ENCODE assay signal across 10 cellular contexts in the genomic region with DNA sequence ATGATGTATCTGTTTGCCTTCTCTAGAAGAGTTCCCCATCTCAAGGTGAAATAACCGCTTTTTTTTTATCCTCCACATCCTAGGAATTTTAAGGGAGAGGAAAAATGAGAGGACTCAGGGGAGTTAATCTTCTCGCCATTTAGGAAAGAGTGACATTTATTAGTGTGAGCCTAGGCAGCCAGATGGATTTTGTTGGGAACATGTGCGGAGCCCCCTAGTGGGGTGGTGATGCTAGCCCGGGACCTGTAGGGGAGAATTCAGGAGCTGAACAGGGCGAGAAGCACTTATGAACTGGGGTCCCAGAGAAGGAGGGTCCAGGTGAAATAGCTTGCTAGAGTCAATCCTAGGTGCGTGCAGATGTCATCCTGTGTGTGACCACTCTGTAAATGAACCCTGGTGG. TPM values are rescaled to one million over a fixed set of nuclear protein-coding genes. Genes with fewer than 3 reads are reported as not detected.
DNase-seq lines count a peak whose midpoint lies in the region; ATAC-seq and TF ChIP-seq lines count a peak whose summit lies in the region.
"Had no signal": no experiment of that assay in that cellular context is flagged by ENCODE, and none has a peak within 500 bp of the region (broad histone marks: within the 10 kb centered on the region; RNA-seq: fewer than 3 reads in every experiment).

No MANE protein-coding gene starts in this region.

- no peak overlapping the region for H3K4me3 Mint-ChIP-seq in stimulated activated effector memory CD8-positive, alpha-beta T cell treated with anti-CD3 and anti-CD28 coated beads, Interleukin-12 subunit alpha, Interleukin-12 subunit beta, amount 100 ng/mL, for 72 hours

- H3K4me3 ChIP-seq in left ventricle myocardium inferior (no peak overlapping the region), stomach (no peak overlapping the region)

- DNase-seq in left ventricle myocardium inferior (no peak), left cardiac atrium (no peak), NCI-H2171 treated with DMSO at 0.1 percent for 48 hours (lab: John Stamatoyannopoulos, UW) (peak; percentile 68), epidermal melanocyte (ENCODE audit: insufficient read length, low spot score) (peak; percentile 13), stomach (no peak)
- no peak for DNase-seq in stimulated activated effector memory CD8-positive, alpha-beta T cell treated with anti-CD3 and anti-CD28 coated beads, Interleukin-12 subunit alpha, Interleukin-12 subunit beta, amount 100 ng/mL, for 72 hours (ENCODE audit: low spot score in 2 of 2)
- DNase-seq: activated gamma-delta T cell treated with Interleukin-2 at 50 U/mL for 16 hours, mesendoderm had no signal

- H3K27ac ChIP-seq in left ventricle myocardium inferior (replicated peaks) (no peak overlapping the region), stomach (no peak overlapping the region)

- TF ChIP-seq CTCF in left ventricle myocardium inferior (IDR thresholded peaks at IDR 0.05; ENCODE audit: borderline replicate concordance) (peak; percentile 51), stomach (IDR thresholded peaks at IDR 0.05) (no peak)

- no peak for TF ChIP-seq EP300 in stomach (IDR thresholded peaks at IDR 0.05)

- no peak for ATAC-seq in left cardiac atrium
- ATAC-seq in stimulated activated effector memory CD8-positive, alpha-beta T cell treated with anti-CD3 and anti-CD28 coated beads, Interleukin-12 subunit alpha, Interleukin-12 subunit beta, amount 100 ng/mL, for 72 hours: no peak
- ATAC-seq in GM18511 (IDR thresholded peaks at IDR 0.05; ENCODE audit: unreplicated experiment): no peak
- no peak for ATAC-seq in HG03439 (IDR thresholded peaks at IDR 0.05; ENCODE audit: unreplicated experiment)

- H3K9me3 ChIP-seq in left ventricle myocardium inferior (replicated peaks) (no peaks in the 10 kb centered on the region), stomach (no peaks in the 10 kb centered on the region)

- WGBS in stomach, 5 donors: 83 to 91% (median 90%) methylated on average over 6 of the region's 6 CpGs

- H3K27me3 ChIP-seq in left ventricle myocardium inferior (ENCODE audit: low read depth): no peaks in the 10 kb centered on the region
- no peaks in the 10 kb centered on the region for H3K27me3 ChIP-seq in stomach

- H3K4me1 Mint-ChIP-seq in stimulated activated effector memory CD8-positive, alpha-beta T cell treated with anti-CD3 and anti-CD28 coated beads, Interleukin-12 subunit alpha, Interleukin-12 subunit beta, amount 100 ng/mL, for 72 hours: peaks cover 54% of the 10 kb centered on the region

- H3K4me1 ChIP-seq in left ventricle myocardium inferior (no peaks in the 10 kb centered on the region), stomach (peaks cover 0 to 64% (median 5%) of the 10 kb centered on the region in 4 donors)

- H3K27ac Mint-ChIP-seq in stimulated activated effector memory CD8-positive, alpha-beta T cell treated with anti-CD3 and anti-CD28 coated beads, Interleukin-12 subunit alpha, Interleukin-12 subunit beta, amount 100 ng/mL, for 72 hours: no peak overlapping the region

- TF ChIP-seq POLR2A in stomach (IDR thresholded peaks at IDR 0.05): no peak

- no peaks in the 10 kb centered on the region for H3K9me3 Mint-ChIP-seq in stimulated activated effector memory CD8-positive, alpha-beta T cell treated with anti-CD3 and anti-CD28 coated beads, Interleukin-12 subunit alpha, Interleukin-12 subunit beta, amount 100 ng/mL, for 72 hours

- H3K36me3 ChIP-seq in left ventricle myocardium inferior: peaks cover 37% of the 10 kb centered on the region
- peaks cover 24 to 37% (median 37%) of the 10 kb centered on the region in 4 donors for H3K36me3 ChIP-seq in stomach

- intact Hi-C loops in left ventricle myocardium inferior (cut with micrococcal nuclease): loop anchor here (10.0 kb wide), 1 partner anchor 49 kb away; no protein-coding TSS in a partner anchor
- intact Hi-C loops in left cardiac atrium (cut with DNase I): no loop called here
- intact Hi-C loops in stomach (cut with DNase I; ENCODE audit: low total_unique reads): no loop called here

- H3K36me3 Mint-ChIP-seq in stimulated activated effector memory CD8-positive, alpha-beta T cell treated with anti-CD3 and anti-CD28 coated beads, Interleukin-12 subunit alpha, Interleukin-12 subunit beta, amount 100 ng/mL, for 72 hours: peaks cover 31% of the 10 kb centered on the region

RNA-seq across cellular contexts. Expression of a gene that starts 10.7 kb away (rescaled TPM):
- total RNA-seq in left ventricle myocardium inferior: 7.6 TPM
- total RNA-seq in left cardiac atrium: 10 to 100 TPM; 11.6 to 15.4 TPM
- 10 to 100 TPM in 4 of 5 donors, 1 to 10 TPM in 1; 6.2 to 19.1 (median 14.7) TPM for total RNA-seq in stomach
- 1 to 10 TPM; 3.2 to 3.8 (median 3.7) TPM for polyA plus RNA-seq in stomach

RNA-seq across cellular contexts. Expression of a gene that starts 25.6 kb away (rescaled TPM):
- total RNA-seq in left ventricle myocardium inferior: 1.5 TPM
- under 1 TPM; 0.80 to 0.97 TPM for total RNA-seq in left cardiac atrium
- total RNA-seq in stomach: under 1 TPM in 2 of 5 donors, not detected in 3; 0.37 to 0.45 TPM
- polyA plus RNA-seq in stomach: under 1 TPM in 2 of 3 donors, not detected in 1; 0.08 to 0.12 TPM

Comparison
In these comparisons a context has a peak if more than half of its experiments do, and no peak if none do; other contexts are left out.
1. DNase-seq: peak in NCI-H2171 treated with DMSO at 0.1 percent for 48 hours (single experiment) and epidermal melanocyte (single experiment); none in left ventricle myocardium inferior (single experiment), left cardiac atrium (single experiment), stomach (single experiment) and stimulated activated effector memory CD8-positive, alpha-beta T cell treated with anti-CD3 and anti-CD28 coated beads, Interleukin-12 subunit alpha, Interleukin-12 subunit beta, amount 100 ng/mL, for 72 hours (0 of 2).